Comparison of ENCODE assay signal across 32 cellular contexts in genomic region chr19:56087647-56088346, GRCh38.
"Had no signal": no experiment of that assay in that cellular context is flagged by ENCODE, and none has a peak within 500 bp of the region (broad histone marks: within the 10 kb centered on the region; RNA-seq: fewer than 3 reads in every experiment).

No MANE protein-coding gene starts in this region.

- DNase-seq: activated CD4-positive, alpha-beta T cell treated with anti-CD3 and anti-CD28 coated beads for 48 hours; activated CD4-positive, alpha-beta T cell treated with anti-CD3 and anti-CD28 coated beads, Interleukin-2, amount 50 U/mL, for 48 hours; activated CD8-positive, alpha-beta memory T cell treated with anti-CD3 and anti-CD28 coated beads for 24 hours; activated gamma-delta T cell; activated naive CD4-positive, alpha-beta T cell treated with anti-CD3 and anti-CD28 coated beads, Interleukin-2, amount 10 ng/mL, durations not matched to agents 7 days and 5 days; activated naive CD8-positive, alpha-beta T cell treated with anti-CD3 and anti-CD28 coated beads, Interleukin-2, amount 10 ng/mL, durations not matched to agents 7 days and 5 days; activated T-cell treated with anti-CD3 and anti-CD28 coated beads, Interleukin-2, amount 50 U/mL, for 1 hour; cortex of kidney; effector memory CD8-positive, alpha-beta T cell; hypothalamus; immature natural killer cell; kidney; lower lobe of right lung; mesenchymal stem cell; stimulated activated CD4-positive, alpha-beta T cell treated with anti-CD3 and anti-CD28 coated beads, Interleukin-12 subunit alpha, Interleukin-12 subunit beta, amount 100 ng/mL, for 4 hours; stimulated activated CD4-positive, alpha-beta T cell treated with anti-CD3 and anti-CD28 coated beads, Interleukin-4, amount 100 ng/mL, for 1 hour; stomach; T-helper 9 cell; tibial artery; upper lobe of right lung had no signal

- H3K27ac Mint-ChIP-seq: activated naive CD4-positive, alpha-beta T cell treated with anti-CD3 and anti-CD28 coated beads, Interleukin-2, amount 10 ng/mL, durations not matched to agents 7 days and 5 days; activated naive CD8-positive, alpha-beta T cell treated with anti-CD3 and anti-CD28 coated beads, Interleukin-2, amount 10 ng/mL, durations not matched to agents 7 days and 5 days; activated T-helper 1 cell treated with anti-CD3 and anti-CD28 coated beads, Interleukin-12 subunit alpha, Interleukin-12 subunit beta, Interleukin-2, Interleukin-4 antibody, amounts not matched to agents 30 ng/mL and 10 ng/mL and 1 ng/mL, durations not matched to agents 14 hours and 24 hours and 36 hours; brain; effector memory CD8-positive, alpha-beta T cell; immature natural killer cell; natural killer cell treated with Interleukin-12 subunit alpha and Interleukin-12 subunit beta and Interleukin-15 and Interleukin-18, amount 100 ng/mL, for 72 hours; T-helper 1 cell treated with Interleukin-12 subunit alpha and Interleukin-12 subunit beta and Interleukin-4 antibody, amounts not matched to agents 30 μg/mL and 1 μg/mL, for 36 hours had no signal

- H3K4me3 Mint-ChIP-seq: activated naive CD4-positive, alpha-beta T cell treated with anti-CD3 and anti-CD28 coated beads, Interleukin-2, amount 10 ng/mL, durations not matched to agents 7 days and 5 days; activated naive CD8-positive, alpha-beta T cell treated with anti-CD3 and anti-CD28 coated beads, Interleukin-2, amount 10 ng/mL, durations not matched to agents 7 days and 5 days; activated T-helper 1 cell treated with anti-CD3 and anti-CD28 coated beads, Interleukin-12 subunit alpha, Interleukin-12 subunit beta, Interleukin-2, Interleukin-4 antibody, amounts not matched to agents 30 ng/mL and 10 ng/mL and 1 ng/mL, durations not matched to agents 14 hours and 24 hours and 36 hours; brain; effector memory CD8-positive, alpha-beta T cell; immature natural killer cell; natural killer cell treated with Interleukin-12 subunit alpha and Interleukin-12 subunit beta and Interleukin-15 and Interleukin-18, amount 100 ng/mL, for 72 hours; T-helper 1 cell treated with Interleukin-12 subunit alpha and Interleukin-12 subunit beta and Interleukin-4 antibody, amounts not matched to agents 30 μg/mL and 1 μg/mL, for 36 hours had no signal

- H3K27me3 Mint-ChIP-seq: activated naive CD4-positive, alpha-beta T cell treated with anti-CD3 and anti-CD28 coated beads, Interleukin-2, amount 10 ng/mL, durations not matched to agents 7 days and 5 days; activated naive CD8-positive, alpha-beta T cell treated with anti-CD3 and anti-CD28 coated beads, Interleukin-2, amount 10 ng/mL, durations not matched to agents 7 days and 5 days; effector memory CD8-positive, alpha-beta T cell; natural killer cell treated with Interleukin-12 subunit alpha and Interleukin-12 subunit beta and Interleukin-15 and Interleukin-18, amount 100 ng/mL, for 72 hours had no signal

- H3K4me3 ChIP-seq: ascending aorta, cardiac muscle cell, gastroesophageal sphincter, lower lobe of right lung, right lobe of liver, stomach, tibial artery, upper lobe of right lung had no signal

- H3K36me3 Mint-ChIP-seq: natural killer cell treated with Interleukin-12 subunit alpha and Interleukin-12 subunit beta and Interleukin-15 and Interleukin-18, amount 100 ng/mL, for 72 hours had no signal

- H3K36me3 ChIP-seq: cardiac muscle cell had no signal

- H3K9me3 Mint-ChIP-seq: activated T-helper 1 cell treated with anti-CD3 and anti-CD28 coated beads, Interleukin-12 subunit alpha, Interleukin-12 subunit beta, Interleukin-2, Interleukin-4 antibody, amounts not matched to agents 30 ng/mL and 10 ng/mL and 1 ng/mL, durations not matched to agents 14 hours and 24 hours and 36 hours; effector memory CD8-positive, alpha-beta T cell; immature natural killer cell; natural killer cell treated with Interleukin-12 subunit alpha and Interleukin-12 subunit beta and Interleukin-15 and Interleukin-18, amount 100 ng/mL, for 72 hours had no signal

- H3K4me1 ChIP-seq: ascending aorta, lower lobe of right lung, right lobe of liver had no signal

- H3K27me3 ChIP-seq: ascending aorta, cardiac muscle cell, gastroesophageal sphincter, right lobe of liver, stomach, tibial artery, upper lobe of right lung had no signal

- H3K4me1 Mint-ChIP-seq: activated naive CD4-positive, alpha-beta T cell treated with anti-CD3 and anti-CD28 coated beads, Interleukin-2, amount 10 ng/mL, durations not matched to agents 7 days and 5 days; activated naive CD8-positive, alpha-beta T cell treated with anti-CD3 and anti-CD28 coated beads, Interleukin-2, amount 10 ng/mL, durations not matched to agents 7 days and 5 days had no signal

- H3K9me3 ChIP-seq: ascending aorta, gastroesophageal sphincter, lower lobe of right lung, right lobe of liver, stomach, tibial artery, upper lobe of right lung had no signal

- H3K27ac ChIP-seq: ascending aorta, cardiac muscle cell, gastroesophageal sphincter, lower lobe of right lung, right lobe of liver, stomach, tibial artery, upper lobe of right lung, VCaP had no signal

- FAIRE-seq: endothelial cell of umbilical vein, kidney, TTC549 had no signal

- ATAC-seq: activated CD4-positive, CD25-positive, alpha-beta regulatory T cell treated with anti-CD3 and anti-CD28 coated beads, Interleukin-2, amount 50 U/mL, for 24 hours; effector memory CD8-positive, alpha-beta T cell; gastroesophageal sphincter; natural killer cell treated with Interleukin-12 subunit alpha and Interleukin-12 subunit beta and Interleukin-15 and Interleukin-18, amount 100 ng/mL, for 72 hours; upper lobe of right lung had no signal
